ENCODE assay signal across 1 cellular context in the genomic region with DNA sequence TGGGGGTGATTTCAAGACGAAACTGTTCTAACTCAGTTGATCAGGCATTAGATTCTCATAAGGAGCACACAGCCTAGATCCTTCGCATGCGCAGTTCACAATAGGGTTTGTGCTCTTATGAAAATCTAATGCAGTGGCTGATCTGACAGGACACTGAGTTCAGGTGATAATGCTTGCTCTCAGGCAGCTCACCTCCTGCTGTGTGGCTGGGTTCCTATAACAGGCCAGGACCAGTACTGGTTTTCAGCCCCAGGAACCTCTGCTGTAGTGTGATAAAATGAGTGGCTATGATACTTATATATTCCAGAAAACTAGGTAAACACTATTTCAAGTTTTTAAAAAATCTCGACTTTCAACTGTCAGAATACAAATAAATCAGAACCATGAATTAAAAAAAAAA.
TF ChIP-seq lines count a peak whose summit lies in the region.

No MANE protein-coding gene starts in this region.

TF ChIP-seq in SK-N-SH, 30 proteins besides CTCF, POLR2A, EP300 and RAD21 (continued from another document):
- TF ChIP-seq, protein P1, sequence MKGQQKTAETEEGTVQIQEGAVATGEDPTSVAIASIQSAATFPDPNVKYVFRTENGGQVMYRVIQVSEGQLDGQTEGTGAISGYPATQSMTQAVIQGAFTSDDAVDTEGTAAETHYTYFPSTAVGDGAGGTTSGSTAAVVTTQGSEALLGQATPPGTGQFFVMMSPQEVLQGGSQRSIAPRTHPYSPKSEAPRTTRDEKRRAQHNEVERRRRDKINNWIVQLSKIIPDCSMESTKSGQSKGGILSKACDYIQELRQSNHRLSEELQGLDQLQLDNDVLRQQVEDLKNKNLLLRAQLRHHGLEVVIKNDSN (IDR thresholded peaks at IDR 0.05; ENCODE audit: borderline replicate concordance, low read depth) = no peak
- no peak for TF ChIP-seq MEF2A (IDR thresholded peaks at IDR 0.05; ENCODE audit: borderline replicate concordance, low read depth)
